21 cellular contexts compared by ENCODE assay signal in the genomic region with DNA sequence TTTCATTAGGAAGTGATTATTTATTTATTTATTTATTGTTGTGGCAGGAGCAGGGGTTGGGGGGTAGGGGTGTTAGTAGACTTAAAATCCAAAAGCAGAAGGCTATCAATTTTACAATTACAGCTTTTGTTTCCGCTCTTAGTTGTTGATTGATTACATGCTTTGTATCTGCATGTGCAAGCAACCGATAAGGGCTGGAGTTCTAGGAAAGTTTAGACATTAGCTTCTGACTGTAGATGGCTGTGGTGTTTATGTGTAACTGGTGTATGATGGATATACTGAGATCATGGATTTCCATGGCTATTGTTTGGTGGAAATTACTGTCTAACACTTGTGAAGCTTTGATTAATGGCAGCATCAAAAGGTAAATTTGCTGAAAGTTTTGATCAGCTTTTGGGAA. TPM values are rescaled to one million over a fixed set of nuclear protein-coding genes. Genes with fewer than 3 reads are reported as not detected.
"Had no signal": no experiment of that assay in that cellular context is flagged by ENCODE, and none has a peak within 500 bp of the region (broad histone marks: within the 10 kb centered on the region; RNA-seq: fewer than 3 reads in every experiment).

No MANE protein-coding gene starts in this region.

- H3K36me3 ChIP-seq: brain microvascular endothelial cell, left ventricle myocardium inferior, ovary, right lobe of liver, thoracic aorta, upper lobe of right lung had no signal

- H3K4me3 ChIP-seq: left ventricle myocardium inferior, ovary, right lobe of liver had no signal

- H3K9me3 Mint-ChIP-seq: activated CD4-positive, alpha-beta T cell treated with anti-CD3 and anti-CD28 coated beads, Interleukin-2, amount 10 ng/mL, durations not matched to agents 7 days and 5 days; activated naive CD4-positive, alpha-beta T cell treated with anti-CD3 and anti-CD28 coated beads, Interleukin-2, amount 10 ng/mL, durations not matched to agents 7 days and 5 days had no signal

- H3K9me3 ChIP-seq: left ventricle myocardium inferior, ovary, right lobe of liver, thoracic aorta, upper lobe of right lung had no signal

- H3K27ac Mint-ChIP-seq: activated CD4-positive, alpha-beta T cell treated with anti-CD3 and anti-CD28 coated beads, Interleukin-2, amount 10 ng/mL, durations not matched to agents 7 days and 5 days; activated CD8-positive, alpha-beta T cell treated with anti-CD3 and anti-CD28 coated beads, Interleukin-2, amount 10 ng/mL, durations not matched to agents 7 days and 5 days; activated naive CD4-positive, alpha-beta T cell treated with anti-CD3 and anti-CD28 coated beads, Interleukin-2, amount 10 ng/mL, durations not matched to agents 7 days and 5 days; activated naive CD8-positive, alpha-beta T cell treated with anti-CD3 and anti-CD28 coated beads, Interleukin-2, amount 50 U/mL, for 24 hours; stimulated activated memory B cell treated with anti-CD40 and anti-IgM and Interleukin-4, amounts not matched to agents 10 μg/mL and 1 μg/mL and 100 μg/mL, for 72 hours had no signal

- H3K4me3 Mint-ChIP-seq: activated CD4-positive, alpha-beta T cell treated with anti-CD3 and anti-CD28 coated beads, Interleukin-2, amount 10 ng/mL, durations not matched to agents 7 days and 5 days; activated CD8-positive, alpha-beta T cell treated with anti-CD3 and anti-CD28 coated beads, Interleukin-2, amount 10 ng/mL, durations not matched to agents 7 days and 5 days; activated naive CD4-positive, alpha-beta T cell treated with anti-CD3 and anti-CD28 coated beads, Interleukin-2, amount 10 ng/mL, durations not matched to agents 7 days and 5 days; activated naive CD8-positive, alpha-beta T cell treated with anti-CD3 and anti-CD28 coated beads, Interleukin-2, amount 50 U/mL, for 24 hours; activated T-cell treated with anti-CD3 and anti-CD28 coated beads, Interleukin-2, amount 50 U/mL, for 4 hours; stimulated activated memory B cell treated with anti-CD40 and anti-IgM and Interleukin-4, amounts not matched to agents 10 μg/mL and 1 μg/mL and 100 μg/mL, for 72 hours had no signal

- H3K36me3 Mint-ChIP-seq: activated naive CD4-positive, alpha-beta T cell treated with anti-CD3 and anti-CD28 coated beads, Interleukin-2, amount 10 ng/mL, durations not matched to agents 7 days and 5 days; stimulated activated memory B cell treated with anti-CD40 and anti-IgM and Interleukin-4, amounts not matched to agents 10 μg/mL and 1 μg/mL and 100 μg/mL, for 72 hours had no signal

- H3K27me3 ChIP-seq: ovary had no signal

- H3K27ac ChIP-seq: brain microvascular endothelial cell, left ventricle myocardium inferior, ovary, right lobe of liver, thoracic aorta, upper lobe of right lung had no signal

- ATAC-seq: activated CD8-positive, alpha-beta T cell treated with anti-CD3 and anti-CD28 coated beads, Interleukin-2, amount 10 ng/mL, durations not matched to agents 7 days and 5 days; activated naive CD8-positive, alpha-beta T cell treated with anti-CD3 and anti-CD28 coated beads, Interleukin-2, amount 50 U/mL, for 24 hours; activated T-cell treated with anti-CD3 and anti-CD28 coated beads, Interleukin-2, amount 50 U/mL, for 4 hours; right lobe of liver; stimulated activated memory B cell treated with anti-CD40 and anti-IgM and Interleukin-4, amounts not matched to agents 10 μg/mL and 1 μg/mL and 100 μg/mL, for 72 hours; upper lobe of right lung had no signal

- DNase-seq: activated CD4-positive, alpha-beta T cell treated with anti-CD3 and anti-CD28 coated beads, Interleukin-2, amount 10 ng/mL, durations not matched to agents 7 days and 5 days; activated CD8-positive, alpha-beta T cell treated with anti-CD3 and anti-CD28 coated beads, Interleukin-2, amount 10 ng/mL, durations not matched to agents 7 days and 5 days; activated naive CD4-positive, alpha-beta T cell treated with anti-CD3 and anti-CD28 coated beads, Interleukin-2, amount 10 ng/mL, durations not matched to agents 7 days and 5 days; activated naive CD8-positive, alpha-beta T cell treated with anti-CD3 and anti-CD28 coated beads, Interleukin-2, amount 50 U/mL, for 24 hours; activated T-cell treated with anti-CD3 and anti-CD28 coated beads, Interleukin-2, amount 50 U/mL, for 4 hours; anterior cingulate cortex; brain microvascular endothelial cell; central memory CD4-positive, alpha-beta T cell; head of caudate nucleus; kidney glomerular epithelial cell; left ventricle myocardium inferior; mammary epithelial cell; ovary; right lobe of liver; small intestine; stimulated activated CD4-positive, alpha-beta T cell treated with anti-CD3 and anti-CD28 coated beads, Interleukin-4, amount 100 ng/mL, for 24 hours; upper lobe of right lung had no signal

RNA-seq across cellular contexts. Expression of gene ST6GALNAC5, which starts 2.8 kb away (rescaled TPM):
- total RNA-seq: activated CD4-positive, alpha-beta T cell treated with anti-CD3 and anti-CD28 coated beads, Interleukin-2, amount 10 ng/mL, durations not matched to agents 7 days and 5 days; activated CD8-positive, alpha-beta T cell treated with anti-CD3 and anti-CD28 coated beads, Interleukin-2, amount 10 ng/mL, durations not matched to agents 7 days and 5 days; activated T-cell treated with anti-CD3 and anti-CD28 coated beads, Interleukin-2, amount 50 U/mL, for 4 hours; pulmonary artery endothelial cell; right lobe of liver; T-helper 2 cell treated with Interferon-gamma antibody and Interleukin-4, amounts not matched to agents 100 ng/mL and 5 ng/mL, for 36 hours had no signal
